In the genomic region with DNA sequence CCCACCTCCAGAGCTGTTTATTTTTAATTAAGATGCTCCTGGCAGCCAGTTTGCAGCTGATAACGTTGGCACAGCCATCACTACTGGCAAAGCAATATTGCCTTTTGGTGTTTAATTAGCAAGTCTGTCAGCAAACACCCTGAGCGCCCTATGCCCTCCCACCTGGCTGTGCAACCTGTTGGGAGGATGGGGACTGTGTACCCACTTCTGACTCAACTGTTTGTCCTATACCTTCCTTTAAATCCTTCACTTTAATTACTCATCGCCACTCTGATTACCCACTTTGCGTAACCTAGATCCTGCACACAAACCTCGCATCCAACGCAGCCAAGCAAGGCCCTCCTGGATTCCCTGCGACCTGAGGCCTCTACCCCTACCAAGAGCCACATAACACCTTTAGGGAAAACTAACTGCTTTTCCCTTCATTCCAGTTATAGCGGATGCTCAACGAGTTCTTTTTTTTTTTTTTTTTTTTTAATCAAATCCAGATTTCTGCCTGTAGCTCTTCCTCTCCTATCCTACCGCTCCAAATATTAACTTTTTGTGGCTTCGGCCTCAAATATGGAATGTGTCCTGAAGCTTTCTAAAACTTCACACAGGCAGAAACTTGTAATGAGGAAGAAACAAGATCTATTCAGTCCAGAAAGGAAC, we compare ENCODE assay signal across 8 cellular contexts.
A peak's percentile ranks its signal among the peaks of the same experiment; 100 is the strongest.
DNase-seq lines count a peak whose midpoint lies in the region; ATAC-seq and TF ChIP-seq lines count a peak whose summit lies in the region.

No MANE protein-coding gene starts in this region.

- TF ChIP-seq RAD21 in HCT116 (IDR thresholded peaks at IDR 0.05; ENCODE audit: low read depth) = no peak

- POLR2A ChIA-PET in HCT116 (lab: Charles Lee) = no interaction called here

- TF ChIP-seq CTCF in HCT116 (IDR thresholded peaks at IDR 0.05 in 2 of 3, conservative IDR thresholded peaks at IDR 0.05 in 1 of 3; ENCODE audit: borderline replicate concordance in 1 of 3, insufficient read depth in 1 of 3, low read depth in 2 of 3, low read length in 2 of 3) (no peak), Peyer's patch (IDR thresholded peaks at IDR 0.05) (no peak), sigmoid colon (IDR thresholded peaks at IDR 0.05) (no peak)

- 33 to 76% methylated on average over 11 of the region's 11 CpGs for whole genome bisulfite sequencing in sigmoid colon, 2 donors

- peaks cover 98% of the 10 kb centered on the region for H3K79me2 ChIP-seq in HCT116 (ENCODE audit: insufficient read depth, low read length)

- no peaks in the 10 kb centered on the region for H3K27me3 ChIP-seq in HCT116 (ENCODE audit: insufficient read depth, low read length)
- H3K27me3 ChIP-seq in Peyer's patch = no peaks in the 10 kb centered on the region
- H3K27me3 ChIP-seq in sigmoid colon = no peaks in the 10 kb centered on the region

- H3K36me3 ChIP-seq in HCT116 (ENCODE audit: control insufficient read depth in 1 of 2, insufficient read depth in 2 of 2, low read length in 2 of 2) (no peaks in the 10 kb centered on the region; a peak in 1 of 4 replicates), Peyer's patch (no peaks in the 10 kb centered on the region), sigmoid colon (no peaks in the 10 kb centered on the region)

- no peak for DNase-seq in HCT116 (ENCODE audit: low read depth, low spot score)
- peak in 2 of 3 donors; percentile 73 to 77 for DNase-seq in Peyer's patch
- DNase-seq in sigmoid colon = no peak
- DNase-seq in amygdala (lab: John Stamatoyannopoulos, UW) = no peak
- DNase-seq in erythroblast (lab: John Stamatoyannopoulos, UW) = no peak
- no peak for DNase-seq in stimulated activated naive CD4-positive, alpha-beta T cell treated with Interleukin-2 at 50 U/mL for 16 hours (lab: John Stamatoyannopoulos, UW)

- no peak for TF ChIP-seq POLR2A in HCT116 (IDR thresholded peaks at IDR 0.05; ENCODE audit: borderline replicate concordance, extremely low read depth, insufficient read depth, insufficient read length)
- TF ChIP-seq POLR2A in Peyer's patch (IDR thresholded peaks at IDR 0.05) = peak in 1 of 2 donors; percentile 17
- TF ChIP-seq POLR2A in sigmoid colon (IDR thresholded peaks at IDR 0.05) = no peak
- TF ChIP-seq POLR2A in erythroblast (IDR thresholded peaks at IDR 0.05; ENCODE audit: low read length) = no peak

- H2AFZ ChIP-seq in HCT116 (ENCODE audit: low read depth, low read length, poor library complexity, severe bottlenecking) = no peak overlapping the region

- H3K27ac ChIP-seq in HCT116 (ENCODE audit: low read depth, low read length) (peak overlapping the region; percentile 62; the same call in 1 of the 2 replicates), Peyer's patch (peak overlapping the region in 3 of 4 donors; percentile 14 to 95 (median 24)), sigmoid colon (peak overlapping the region; percentile 47 to 74 (median 62))

- no peak overlapping the region for H3K4me3 ChIP-seq in HCT116 (replicated peaks in 1 of 2; ENCODE audit: low read depth in 1 of 2, low read length in 2 of 2)
- no peak overlapping the region for H3K4me3 ChIP-seq in Peyer's patch
- no peak overlapping the region for H3K4me3 ChIP-seq in sigmoid colon

- peaks cover 5% of the 10 kb centered on the region; the same call in 1 of the 2 replicates for H4K20me1 ChIP-seq in HCT116 (ENCODE audit: insufficient read depth)

- intact Hi-C loops in HCT116 (cut with micrococcal nuclease) (no loop called here), sigmoid colon (cut with DNase I) (no loop called here)

- ATAC-seq in HCT116 (no peak), esophagus mucosa (peak; percentile 71), HG03196 (IDR thresholded peaks at IDR 0.05; ENCODE audit: unreplicated experiment) (no peak)

- no TSS peak for BruUV-seq in HCT116 (replicated peaks; lab: Mats Ljungman, UMichigan)

- H3K9me2 ChIP-seq in HCT116 (ENCODE audit: insufficient read depth) = no peaks in the 10 kb centered on the region

- H3K4me1 ChIP-seq in HCT116 (ENCODE audit: control insufficient read depth in 1 of 2, insufficient read depth in 2 of 2, low read length in 2 of 2) (peaks cover 40 to 62% of the 10 kb centered on the region in 2 experiments), Peyer's patch (peaks cover 0 to 56% (median 18%) of the 10 kb centered on the region in 4 donors), sigmoid colon (peaks cover 0 to 38% (median 35%) of the 10 kb centered on the region in 4 donors)

- peak overlapping the region; percentile 62 for H3K4me2 ChIP-seq in HCT116 (ENCODE audit: low read length)

- H3K9ac ChIP-seq in HCT116 (ENCODE audit: low read length) = 0 out of 2 replicates have a peak overlapping the region, but pooled peaks have one; percentile 36

- RAD21 ChIA-PET in HCT116 (lab: Charles Lee; ENCODE audit: low non-redundant PET in 1 of 2, low total read pairs in 2 of 2, uncharacterized antibody in 2 of 2, unreplicated experiment in 2 of 2) = no interaction called here

- TF ChIP-seq EP300 in sigmoid colon (IDR thresholded peaks at IDR 0.05) = no peak

- CTCF ChIA-PET in HCT116 (lab: Charles Lee) = interaction anchor here (1.4 kb wide), 1 partner anchor 15 kb away, joined by 4 read pairs; no protein-coding TSS in a partner anchor

- H3K9me3 ChIP-seq in HCT116 (ENCODE audit: control insufficient read depth in 1 of 2, insufficient read depth in 1 of 2, low read depth in 1 of 2, low read length in 2 of 2) = no peaks in the 10 kb centered on the region
- H3K9me3 ChIP-seq in Peyer's patch = no peaks in the 10 kb centered on the region
- no peaks in the 10 kb centered on the region for H3K9me3 ChIP-seq in sigmoid colon

TF ChIP-seq in HCT116, 20 proteins besides CTCF, POLR2A, EP300 and RAD21:
- TF ChIP-seq MAX (IDR thresholded peaks at IDR 0.05) = no peak
- TF ChIP-seq, protein P1, sequence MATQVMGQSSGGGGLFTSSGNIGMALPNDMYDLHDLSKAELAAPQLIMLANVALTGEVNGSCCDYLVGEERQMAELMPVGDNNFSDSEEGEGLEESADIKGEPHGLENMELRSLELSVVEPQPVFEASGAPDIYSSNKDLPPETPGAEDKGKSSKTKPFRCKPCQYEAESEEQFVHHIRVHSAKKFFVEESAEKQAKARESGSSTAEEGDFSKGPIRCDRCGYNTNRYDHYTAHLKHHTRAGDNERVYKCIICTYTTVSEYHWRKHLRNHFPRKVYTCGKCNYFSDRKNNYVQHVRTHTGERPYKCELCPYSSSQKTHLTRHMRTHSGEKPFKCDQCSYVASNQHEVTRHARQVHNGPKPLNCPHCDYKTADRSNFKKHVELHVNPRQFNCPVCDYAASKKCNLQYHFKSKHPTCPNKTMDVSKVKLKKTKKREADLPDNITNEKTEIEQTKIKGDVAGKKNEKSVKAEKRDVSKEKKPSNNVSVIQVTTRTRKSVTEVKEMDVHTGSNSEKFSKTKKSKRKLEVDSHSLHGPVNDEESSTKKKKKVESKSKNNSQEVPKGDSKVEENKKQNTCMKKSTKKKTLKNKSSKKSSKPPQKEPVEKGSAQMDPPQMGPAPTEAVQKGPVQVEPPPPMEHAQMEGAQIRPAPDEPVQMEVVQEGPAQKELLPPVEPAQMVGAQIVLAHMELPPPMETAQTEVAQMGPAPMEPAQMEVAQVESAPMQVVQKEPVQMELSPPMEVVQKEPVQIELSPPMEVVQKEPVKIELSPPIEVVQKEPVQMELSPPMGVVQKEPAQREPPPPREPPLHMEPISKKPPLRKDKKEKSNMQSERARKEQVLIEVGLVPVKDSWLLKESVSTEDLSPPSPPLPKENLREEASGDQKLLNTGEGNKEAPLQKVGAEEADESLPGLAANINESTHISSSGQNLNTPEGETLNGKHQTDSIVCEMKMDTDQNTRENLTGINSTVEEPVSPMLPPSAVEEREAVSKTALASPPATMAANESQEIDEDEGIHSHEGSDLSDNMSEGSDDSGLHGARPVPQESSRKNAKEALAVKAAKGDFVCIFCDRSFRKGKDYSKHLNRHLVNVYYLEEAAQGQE (IDR thresholded peaks at IDR 0.05; ENCODE audit: low read depth) = no peak
- no peak for TF ChIP-seq CEBPB (IDR thresholded peaks at IDR 0.05; ENCODE audit: low read depth)
- TF ChIP-seq POLR2AphosphoS5 (IDR thresholded peaks at IDR 0.05; ENCODE audit: low read depth, low read length) = no peak
- TF ChIP-seq FOSL1 (IDR thresholded peaks at IDR 0.05; ENCODE audit: low read depth) = no peak
- TF ChIP-seq SRF (IDR thresholded peaks at IDR 0.05; ENCODE audit: low read depth) = no peak
- no peak for TF ChIP-seq EZH2 (IDR thresholded peaks at IDR 0.05)
- TF ChIP-seq ZFX (IDR thresholded peaks at IDR 0.05) = no peak
- no peak for TF ChIP-seq SP1 (IDR thresholded peaks at IDR 0.05; ENCODE audit: low read depth)

Comparison
In these comparisons a context has a peak if more than half of its experiments do, and no peak if none do; other contexts are left out.
1. DNase-seq: peak in Peyer's patch (2 of 3); none in HCT116 (single experiment), sigmoid colon (single experiment), amygdala (0 of 56), erythroblast (0 of 2) and stimulated activated naive CD4-positive, alpha-beta T cell treated with Interleukin-2 at 50 U/mL for 16 hours (single experiment).
2. Peak in every context shown above with its lines, with median percentiles within 50 percentile points of each other: H3K27ac ChIP-seq.